ENCODE assay signal across 8 cellular contexts in genomic region chr22:41915035-41915782, GRCh38. TPM values are rescaled to one million over a fixed set of nuclear protein-coding genes. Genes with fewer than 3 reads are reported as not detected.
DNase-seq lines count a peak whose midpoint lies in the region; ATAC-seq and TF ChIP-seq lines count a peak whose summit lies in the region.

SHISA8 (minus strand) TSS chr22:41915074; CDS start chr22:41914667, 407 bp downstream.

- TF ChIP-seq CTCF in SU-DHL-6 (IDR thresholded peaks at IDR 0.05; ENCODE audit: insufficient read depth, low read length, poor library complexity, severe bottlenecking) (no peak), ascending aorta (IDR thresholded peaks at IDR 0.05) (no peak)

- DNase-seq in ascending aorta (ENCODE audit: low spot score in 2 of 2) (no peak), left kidney (ENCODE audit: low read depth, low spot score) (peak; percentile 89), T1000 (lab: John Stamatoyannopoulos, UW) (no peak), NOMO-1 treated with DMSO at 0.1 percent for 48 hours (lab: John Stamatoyannopoulos, UW; ENCODE audit: unreplicated experiment) (no peak)
- DNase-seq in stimulated activated CD8-positive, alpha-beta memory T cell treated with anti-CD3 and anti-CD28 coated beads, Interleukin-12 subunit alpha, Interleukin-12 subunit beta, amount 100 ng/mL, for 4 hours (ENCODE audit: low read depth), result peak; percentile 45

- no peaks in the 10 kb centered on the region for H3K9me2 ChIP-seq in SU-DHL-6 (replicated peaks; ENCODE audit: insufficient read depth, low read length)

- ATAC-seq in GM19455 (IDR thresholded peaks at IDR 0.05; ENCODE audit: unreplicated experiment), result no peak

- peaks cover 12 to 25% of the 10 kb centered on the region in 2 donors for H3K4me1 ChIP-seq in ascending aorta

- no peak within 1 kb of the TSS for H2AFZ ChIP-seq in SU-DHL-6 (ENCODE audit: low read depth, low read length, severe bottlenecking)

- intact Hi-C loops in ascending aorta (cut with DNase I), result no loop called here

- H3K36me3 ChIP-seq in SU-DHL-6 (ENCODE audit: low read length) (no peaks in the 10 kb centered on the region), ascending aorta (no peaks in the 10 kb centered on the region)

- TF ChIP-seq POLR2A in GM19193 (IDR thresholded peaks at IDR 0.05; ENCODE audit: extremely low read depth, insufficient read depth, insufficient read length), result peak; percentile 6

- peak within 1 kb of the TSS; percentile 34 for H3K4me2 ChIP-seq in SU-DHL-6 (ENCODE audit: low read depth, low read length, poor library complexity, severe bottlenecking)

- no peaks in the 10 kb centered on the region for H4K20me1 ChIP-seq in SU-DHL-6 (ENCODE audit: low read depth, low read length)

- no peaks in the 10 kb centered on the region for H3K79me2 ChIP-seq in SU-DHL-6 (ENCODE audit: insufficient read depth, low read length)

- no peak within 1 kb of the TSS for H3K4me3 ChIP-seq in SU-DHL-6 (ENCODE audit: insufficient read depth, low read length, poor library complexity, severe bottlenecking)
- H3K4me3 ChIP-seq in ascending aorta, result peak within 1 kb of the TSS; percentile 47 to 62

- H3K27ac ChIP-seq in SU-DHL-6 (ENCODE audit: low read depth, low read length), result no peak within 1 kb of the TSS
- H3K27ac ChIP-seq in ascending aorta, result no peak within 1 kb of the TSS

- H3K27me3 ChIP-seq in SU-DHL-6 (ENCODE audit: low read length) (no peaks in the 10 kb centered on the region), ascending aorta (peaks cover 40% of the 10 kb centered on the region)

- peak within 1 kb of the TSS; percentile 29; the same call in 1 of the 2 replicates for H3K9ac ChIP-seq in SU-DHL-6 (ENCODE audit: low read length)

- H3F3A ChIP-seq in SU-DHL-6 (ENCODE audit: insufficient read depth), result peaks cover 22% of the 10 kb centered on the region

- no peaks in the 10 kb centered on the region for H3K9me3 ChIP-seq in SU-DHL-6 (ENCODE audit: insufficient read depth, low read length)
- no peaks in the 10 kb centered on the region for H3K9me3 ChIP-seq in ascending aorta

RNA-seq across cellular contexts. Expression of gene SHISA8, which starts in this region (rescaled TPM):
- not detected for total RNA-seq in ascending aorta

Comparison
In these comparisons a context has a peak if more than half of its experiments do, and no peak if none do; other contexts are left out.
1. DNase-seq: peak in left kidney (single experiment) and stimulated activated CD8-positive, alpha-beta memory T cell treated with anti-CD3 and anti-CD28 coated beads, Interleukin-12 subunit alpha, Interleukin-12 subunit beta, amount 100 ng/mL, for 4 hours (single experiment); none in ascending aorta (0 of 2), T1000 (single experiment) and NOMO-1 treated with DMSO at 0.1 percent for 48 hours (single experiment).